ENCODE assay signal across 1 cellular context in the genomic region with DNA sequence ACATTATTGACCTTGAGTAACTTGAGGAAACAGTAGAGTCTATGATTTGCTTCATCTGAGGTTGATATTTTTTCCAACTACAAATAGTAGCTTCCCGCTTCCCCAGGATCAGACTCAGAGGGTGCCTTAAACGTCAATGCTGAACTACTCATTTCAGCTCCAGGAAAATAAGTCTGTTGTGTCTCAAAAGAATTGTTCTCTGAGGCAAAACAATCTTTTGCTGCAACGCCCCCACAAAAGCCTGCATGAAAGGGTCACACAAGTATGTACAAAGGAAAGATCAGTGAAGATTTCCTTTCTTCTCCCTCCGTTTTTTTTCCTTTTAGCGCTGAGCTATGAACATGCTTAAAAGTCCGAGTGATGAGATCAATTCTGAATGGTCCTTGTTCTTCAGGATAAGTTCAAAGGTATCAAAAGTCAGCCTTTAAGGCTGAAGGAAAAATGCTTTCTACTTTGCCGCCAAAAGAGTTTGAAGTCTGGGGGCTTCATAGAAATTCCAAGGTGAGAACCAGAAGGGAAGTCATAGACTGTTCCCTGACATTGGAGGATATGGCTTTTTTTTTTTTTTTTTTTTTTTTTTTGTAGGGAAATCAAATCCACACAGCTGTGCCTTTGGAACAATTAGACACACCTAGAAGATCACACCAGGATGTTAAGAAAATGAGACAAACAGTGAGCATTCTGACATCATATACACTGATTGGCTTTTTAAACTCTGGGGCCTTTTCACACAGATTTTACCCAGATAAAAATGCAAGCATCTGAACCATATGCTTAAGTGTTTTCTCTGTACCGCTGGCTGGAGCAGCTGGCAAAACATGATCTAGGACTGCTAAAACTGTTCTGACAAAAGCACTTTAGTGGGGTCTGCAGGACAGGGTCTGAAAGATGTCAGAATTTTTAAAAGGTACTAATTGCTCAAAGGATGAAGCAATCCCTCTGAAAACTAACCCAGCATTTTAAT.
A peak's percentile ranks its signal among the peaks of the same experiment; 100 is the strongest.
TF ChIP-seq lines count a peak whose summit lies in the region.

No MANE protein-coding gene starts in this region.

TF ChIP-seq in SK-N-SH, 30 proteins besides CTCF, POLR2A, EP300 and RAD21 (continued from another document):
- TF ChIP-seq, protein P1, sequence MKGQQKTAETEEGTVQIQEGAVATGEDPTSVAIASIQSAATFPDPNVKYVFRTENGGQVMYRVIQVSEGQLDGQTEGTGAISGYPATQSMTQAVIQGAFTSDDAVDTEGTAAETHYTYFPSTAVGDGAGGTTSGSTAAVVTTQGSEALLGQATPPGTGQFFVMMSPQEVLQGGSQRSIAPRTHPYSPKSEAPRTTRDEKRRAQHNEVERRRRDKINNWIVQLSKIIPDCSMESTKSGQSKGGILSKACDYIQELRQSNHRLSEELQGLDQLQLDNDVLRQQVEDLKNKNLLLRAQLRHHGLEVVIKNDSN (IDR thresholded peaks at IDR 0.05; ENCODE audit: borderline replicate concordance, low read depth): no peak
- TF ChIP-seq EZH2phosphoT487 (IDR thresholded peaks at IDR 0.05; ENCODE audit: borderline replicate concordance, low read depth): no peak
- TF ChIP-seq, protein P2, sequence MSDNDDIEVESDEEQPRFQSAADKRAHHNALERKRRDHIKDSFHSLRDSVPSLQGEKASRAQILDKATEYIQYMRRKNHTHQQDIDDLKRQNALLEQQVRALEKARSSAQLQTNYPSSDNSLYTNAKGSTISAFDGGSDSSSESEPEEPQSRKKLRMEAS (IDR thresholded peaks at IDR 0.05; ENCODE audit: low read depth): no peak
- TF ChIP-seq, protein P3, sequence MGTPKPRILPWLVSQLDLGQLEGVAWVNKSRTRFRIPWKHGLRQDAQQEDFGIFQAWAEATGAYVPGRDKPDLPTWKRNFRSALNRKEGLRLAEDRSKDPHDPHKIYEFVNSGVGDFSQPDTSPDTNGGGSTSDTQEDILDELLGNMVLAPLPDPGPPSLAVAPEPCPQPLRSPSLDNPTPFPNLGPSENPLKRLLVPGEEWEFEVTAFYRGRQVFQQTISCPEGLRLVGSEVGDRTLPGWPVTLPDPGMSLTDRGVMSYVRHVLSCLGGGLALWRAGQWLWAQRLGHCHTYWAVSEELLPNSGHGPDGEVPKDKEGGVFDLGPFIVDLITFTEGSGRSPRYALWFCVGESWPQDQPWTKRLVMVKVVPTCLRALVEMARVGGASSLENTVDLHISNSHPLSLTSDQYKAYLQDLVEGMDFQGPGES (IDR thresholded peaks at IDR 0.05; ENCODE audit: low read depth, low read length): no peak
- peak; percentile 55 for TF ChIP-seq CHD2 (IDR thresholded peaks at IDR 0.05; ENCODE audit: low read length, partially characterized antibody)
- TF ChIP-seq GATA2 (CRISPR knock-in tag; IDR thresholded peaks at IDR 0.05): peak; percentile 41; the same call in 1 of the 2 replicates
TF ChIP-seq in SK-N-SH: peak in this region for 4.
